In genomic region chr5:79774171-79774854, GRCh38 we compare ENCODE assay signal across 8 cellular contexts.
DNase-seq lines count a peak whose midpoint lies in the region; ATAC-seq and TF ChIP-seq lines count a peak whose summit lies in the region.

No MANE protein-coding gene starts in this region.

- H3K4me2 ChIP-seq in SK-N-SH (no peak overlapping the region), hepatocyte (no peak overlapping the region)

- H3K4me1 ChIP-seq in SK-N-SH (ENCODE audit: control insufficient read depth in 1 of 2, insufficient read depth in 2 of 2, low read depth in 1 of 2, low read length in 1 of 2) (no peaks in the 10 kb centered on the region), hepatocyte (ENCODE audit: insufficient read depth) (no peaks in the 10 kb centered on the region)

- peak; percentile 35; the same call in 1 of the 2 replicates for TF ChIP-seq RAD21 in SK-N-SH (IDR thresholded peaks at IDR 0.05; ENCODE audit: low read length)

- H3K27me3 ChIP-seq in SK-N-SH (ENCODE audit: insufficient read depth), result no peaks in the 10 kb centered on the region
- no peaks in the 10 kb centered on the region for H3K27me3 ChIP-seq in hepatocyte

- H3K36me3 ChIP-seq in SK-N-SH (replicated peaks in 1 of 2; ENCODE audit: control insufficient read depth in 1 of 2, insufficient read depth in 2 of 2, low read length in 1 of 2) (no peaks in the 10 kb centered on the region), hepatocyte (replicated peaks; ENCODE audit: insufficient read depth, low read depth) (no peaks in the 10 kb centered on the region)

- TF ChIP-seq CTCF in AG09319 (IDR thresholded peaks at IDR 0.05; ENCODE audit: low read depth, low read length) (peak; percentile 12; the same call in 1 of the 2 replicates), GM20000 (IDR thresholded peaks at IDR 0.05; ENCODE audit: extremely low read depth, missing control alignments) (peak; percentile 13), SK-N-SH (IDR thresholded peaks at IDR 0.05) (peak; percentile 35), hepatocyte (IDR thresholded peaks at IDR 0.05; ENCODE audit: poor library complexity) (peak; percentile 30)

- H3K9me2 ChIP-seq in SK-N-SH (no peaks in the 10 kb centered on the region), hepatocyte (replicated peaks; ENCODE audit: insufficient read depth) (no peaks in the 10 kb centered on the region)

- no peak overlapping the region for H3K9ac ChIP-seq in SK-N-SH

- no peaks in the 10 kb centered on the region for H4K20me1 ChIP-seq in SK-N-SH (ENCODE audit: insufficient read depth)
- H4K20me1 ChIP-seq in hepatocyte (ENCODE audit: insufficient read depth, poor library complexity, severe bottlenecking), result no peaks in the 10 kb centered on the region

- DNase-seq in AG09319 (ENCODE audit: extremely low read depth, low read depth), result no peak
- DNase-seq in GM20000 (ENCODE audit: low spot score), result peak; percentile 20
- DNase-seq in SK-N-SH, result peak; percentile 38
- DNase-seq in hepatocyte (ENCODE audit: low spot score), result peak; percentile 59
- no peak for DNase-seq in GF-D8 (lab: John Stamatoyannopoulos, UW)
- DNase-seq in left colon, result no peak
- DNase-seq in stimulated activated CD4-positive, alpha-beta T cell treated with anti-CD3 and anti-CD28 coated beads, Interleukin-4, amount 100 ng/mL, for 4 hours, result no peak
- DNase-seq in NCI-H345 (lab: John Stamatoyannopoulos, UW), result no peak

- H3K79me2 ChIP-seq in SK-N-SH (ENCODE audit: insufficient read depth) (no peaks in the 10 kb centered on the region), hepatocyte (no peaks in the 10 kb centered on the region)

- CTCF ChIA-PET in SK-N-SH (lab: Yijun Ruan, JAX), result interaction anchor here (0.7 to 1.3 kb wide), 6 partner anchors 11 to 82 kb away, joined by 3 to 6 read pairs (median 3); no protein-coding TSS in a partner anchor

- 79% methylated on average over 13 of the region's 13 CpGs for WGBS in SK-N-SH (ENCODE audit: low lambda C conversion rate)
- WGBS in hepatocyte (ENCODE audit: low lambda C conversion rate, missing lambda C conversion rate), result 80% methylated on average over 13 of the region's 13 CpGs

- no peaks in the 10 kb centered on the region for H3K9me3 ChIP-seq in SK-N-SH
- no peaks in the 10 kb centered on the region for H3K9me3 ChIP-seq in hepatocyte (ENCODE audit: low read depth)

- H3K4me3 ChIP-seq in SK-N-SH (ENCODE audit: low read depth in 2 of 2, low read length in 1 of 2), result no peak overlapping the region
- no peak overlapping the region for H3K4me3 ChIP-seq in hepatocyte

- POLR2A ChIA-PET in SK-N-SH (lab: Yijun Ruan, JAX), result no interaction called here

- no peak for TF ChIP-seq EP300 in SK-N-SH (IDR thresholded peaks at IDR 0.05; ENCODE audit: borderline replicate concordance in 1 of 2, low read depth in 1 of 2, low read length in 1 of 2)

- no peak overlapping the region for H3K27ac ChIP-seq in SK-N-SH (ENCODE audit: low read depth in 2 of 2, low read length in 1 of 2)
- no peak overlapping the region for H3K27ac ChIP-seq in hepatocyte

- intact Hi-C loops in left colon (cut with DNase I, micrococcal nuclease), result no loop called here

- no peak overlapping the region for H2AFZ ChIP-seq in SK-N-SH (ENCODE audit: low read depth)
- no peak overlapping the region for H2AFZ ChIP-seq in hepatocyte

- H3F3A ChIP-seq in SK-N-SH (replicated peaks; ENCODE audit: insufficient read depth), result no peaks in the 10 kb centered on the region

- ATAC-seq in left colon, result no peak

TF ChIP-seq in SK-N-SH, 30 proteins besides CTCF, POLR2A, EP300 and RAD21:
- peak; percentile 10; the same call in 1 of the 2 replicates for TF ChIP-seq SMC3 (IDR thresholded peaks at IDR 0.05; ENCODE audit: low read depth, low read length)
- no peak for TF ChIP-seq SIN3A (IDR thresholded peaks at IDR 0.05; ENCODE audit: borderline replicate concordance, low read depth, low read length)
- TF ChIP-seq USF2 (IDR thresholded peaks at IDR 0.05; ENCODE audit: borderline replicate concordance, low read depth, low read length), result no peak

Comparison
In these comparisons a context has a peak if more than half of its experiments do, and no peak if none do; other contexts are left out.
1. DNase-seq: peak in GM20000 (single experiment), SK-N-SH (single experiment) and hepatocyte (single experiment); none in AG09319 (single experiment), GF-D8 (single experiment), left colon (0 of 2), stimulated activated CD4-positive, alpha-beta T cell treated with anti-CD3 and anti-CD28 coated beads, Interleukin-4, amount 100 ng/mL, for 4 hours (0 of 2) and NCI-H345 (single experiment).
2. Peak in every context shown above with its lines, with median percentiles within 50 percentile points of each other: CTCF ChIP-seq.